ENCODE assay signal across 16 cellular contexts in genomic region chr14:51939727-51940126, GRCh38. TPM values are rescaled to one million over a fixed set of nuclear protein-coding genes. Genes with fewer than 3 reads are reported as not detected.
A peak's percentile ranks its signal among the peaks of the same experiment; 100 is the strongest.
DNase-seq lines count a peak whose midpoint lies in the region; ATAC-seq and TF ChIP-seq lines count a peak whose summit lies in the region.
"Had no signal": no experiment of that assay in that cellular context is flagged by ENCODE, and none has a peak within 500 bp of the region (broad histone marks: within the 10 kb centered on the region; RNA-seq: fewer than 3 reads in every experiment).

No MANE protein-coding gene starts in this region.

- CTCF ChIA-PET in activated CD8-positive, alpha-beta memory T cell treated with anti-CD3 and anti-CD28 coated beads, Interleukin-2, amount 10 ng/mL, durations not matched to agents 7 days and 5 days (lab: Charles Lee), result no interaction called here

- ATAC-seq in activated CD8-positive, alpha-beta memory T cell treated with anti-CD3 and anti-CD28 coated beads, Interleukin-2, amount 10 ng/mL, durations not matched to agents 7 days and 5 days, result no peak
- ATAC-seq in GM18505 (IDR thresholded peaks at IDR 0.05; ENCODE audit: unreplicated experiment), result no peak
- ATAC-seq: lower lobe of right lung had no signal

- TF ChIP-seq POLR2A in GM18505 (IDR thresholded peaks at IDR 0.05; ENCODE audit: borderline replicate concordance, extremely low read depth, insufficient read depth, insufficient read length), result no peak

- no peaks in the 10 kb centered on the region for H3K9me3 Mint-ChIP-seq in activated CD8-positive, alpha-beta memory T cell treated with anti-CD3 and anti-CD28 coated beads, Interleukin-2, amount 10 ng/mL, durations not matched to agents 7 days and 5 days (ENCODE audit: low read depth)
- H3K9me3 Mint-ChIP-seq: activated CD4-positive, alpha-beta T cell treated with anti-CD3 and anti-CD28 coated beads, Interleukin-2, amount 10 ng/mL, durations not matched to agents 24 days and 14 days had no signal

- TF ChIP-seq CTCF in fibroblast of villous mesenchyme (IDR thresholded peaks at IDR 0.05; ENCODE audit: insufficient read depth, low read depth, low read length), result no peak

- peaks cover 12% of the 10 kb centered on the region for H3K4me1 Mint-ChIP-seq in activated CD8-positive, alpha-beta memory T cell treated with anti-CD3 and anti-CD28 coated beads, Interleukin-2, amount 10 ng/mL, durations not matched to agents 7 days and 5 days

- H3K36me3 Mint-ChIP-seq in activated CD8-positive, alpha-beta memory T cell treated with anti-CD3 and anti-CD28 coated beads, Interleukin-2, amount 10 ng/mL, durations not matched to agents 7 days and 5 days, result peaks cover 65% of the 10 kb centered on the region

- no peak overlapping the region for H3K4me3 ChIP-seq in fibroblast of villous mesenchyme (ENCODE audit: low read depth, low read length)
- H3K4me3 ChIP-seq: lower lobe of right lung, tibial artery had no signal

- peak overlapping the region; percentile 43 for H3K27ac Mint-ChIP-seq in activated CD8-positive, alpha-beta memory T cell treated with anti-CD3 and anti-CD28 coated beads, Interleukin-2, amount 10 ng/mL, durations not matched to agents 7 days and 5 days
- H3K27ac Mint-ChIP-seq: activated CD4-positive, alpha-beta T cell treated with anti-CD3 and anti-CD28 coated beads, Interleukin-2, amount 10 ng/mL, durations not matched to agents 24 days and 14 days had no signal

- DNase-seq in activated CD8-positive, alpha-beta memory T cell treated with anti-CD3 and anti-CD28 coated beads, Interleukin-2, amount 10 ng/mL, durations not matched to agents 7 days and 5 days, result no peak
- DNase-seq in activated CD8-positive, alpha-beta memory T cell treated with anti-CD3 and anti-CD28 coated beads, Interleukin-2, amount 50 U/mL, for 48 hours, result no peak
- DNase-seq in MV-4-11 (lab: John Stamatoyannopoulos, UW), result peak; percentile 19
- peak; percentile 83 for DNase-seq in fibroblast of villous mesenchyme (ENCODE audit: low read depth)
- peak; percentile 25 for DNase-seq in stromal cell of bone marrow (ENCODE audit: low read depth)
- no peak for DNase-seq in NCI-H1417 (lab: John Stamatoyannopoulos, UW)
- DNase-seq in stimulated activated naive CD4-positive, alpha-beta T cell treated with Interleukin-2 at 50 U/mL for 16 hours (lab: John Stamatoyannopoulos, UW), result no peak
- DNase-seq: activated CD4-positive, alpha-beta T cell treated with anti-CD3 and anti-CD28 coated beads, Interleukin-2, amount 10 ng/mL, durations not matched to agents 24 days and 14 days; activated gamma-delta T cell treated with Interleukin-2 at 50 U/mL for 16 hours; Calu3; caudate nucleus; lower lobe of right lung; NCI-H2227 treated with DMSO at 0.1 percent for 48 hours; stimulated activated CD4-positive, alpha-beta T cell treated with anti-CD3 and anti-CD28 coated beads, Interleukin-12 subunit alpha, Interleukin-12 subunit beta, amount 100 ng/mL, for 4 hours; tibial artery had no signal

- H3K4me3 Mint-ChIP-seq in activated CD8-positive, alpha-beta memory T cell treated with anti-CD3 and anti-CD28 coated beads, Interleukin-2, amount 10 ng/mL, durations not matched to agents 7 days and 5 days, result no peak overlapping the region
- H3K4me3 Mint-ChIP-seq: activated CD4-positive, alpha-beta T cell treated with anti-CD3 and anti-CD28 coated beads, Interleukin-2, amount 10 ng/mL, durations not matched to agents 24 days and 14 days had no signal

- H3K27me3 Mint-ChIP-seq in activated CD8-positive, alpha-beta memory T cell treated with anti-CD3 and anti-CD28 coated beads, Interleukin-2, amount 10 ng/mL, durations not matched to agents 7 days and 5 days, result no peaks in the 10 kb centered on the region
- H3K27me3 Mint-ChIP-seq: activated CD4-positive, alpha-beta T cell treated with anti-CD3 and anti-CD28 coated beads, Interleukin-2, amount 10 ng/mL, durations not matched to agents 24 days and 14 days had no signal

RNA-seq across cellular contexts. Expression of gene RTRAF, which starts 49.6 kb away (rescaled TPM):
- total RNA-seq in activated CD8-positive, alpha-beta memory T cell treated with anti-CD3 and anti-CD28 coated beads, Interleukin-2, amount 10 ng/mL, durations not matched to agents 7 days and 5 days, result 100 to 1,000 TPM; 147 to 180 TPM
- 49.3 and 64.3 TPM in 2 replicates for total RNA-seq in fibroblast of villous mesenchyme

Comparison
In these comparisons a context has a peak if more than half of its experiments do, and no peak if none do; other contexts are left out.
1. DNase-seq: peak in MV-4-11 (single experiment), fibroblast of villous mesenchyme (single experiment) and stromal cell of bone marrow (single experiment); none in activated CD8-positive, alpha-beta memory T cell treated with anti-CD3 and anti-CD28 coated beads, Interleukin-2, amount 10 ng/mL, durations not matched to agents 7 days and 5 days (single experiment), activated CD8-positive, alpha-beta memory T cell treated with anti-CD3 and anti-CD28 coated beads, Interleukin-2, amount 50 U/mL, for 48 hours (single experiment), NCI-H1417 (0 of 3) and stimulated activated naive CD4-positive, alpha-beta T cell treated with Interleukin-2 at 50 U/mL for 16 hours (single experiment).